ENCODE assay signal across 8 cellular contexts in the genomic region with DNA sequence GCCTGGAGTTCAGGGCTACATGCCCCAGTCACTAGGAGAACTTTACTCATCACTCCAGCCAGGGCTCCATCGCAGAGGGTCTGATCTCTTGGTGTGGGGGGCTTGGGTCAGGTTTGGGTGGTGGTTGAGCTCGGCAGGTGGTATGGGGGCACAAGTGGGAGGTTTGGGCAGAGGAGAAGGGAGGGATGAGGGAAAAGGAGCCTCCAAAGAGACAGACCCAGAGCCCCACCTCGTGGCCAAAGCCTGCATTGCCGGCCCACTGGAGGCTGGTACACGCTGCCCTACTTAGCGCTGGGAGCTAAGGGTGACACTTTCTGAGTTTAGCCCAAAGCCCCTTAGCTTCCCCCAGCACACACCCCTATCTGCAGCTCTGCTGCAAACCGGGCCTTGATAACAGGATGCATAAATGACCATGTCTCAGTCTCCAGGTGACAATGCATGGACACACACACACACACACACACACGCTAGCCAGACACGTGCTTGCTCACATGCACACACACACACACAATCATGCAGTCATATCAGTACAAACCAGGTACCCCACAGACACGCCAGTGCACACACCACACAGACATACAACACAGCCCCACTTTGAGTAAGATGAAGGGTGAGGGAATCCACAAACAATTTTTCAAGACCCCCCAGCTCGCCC. TPM values are rescaled to one million over a fixed set of nuclear protein-coding genes. Genes with fewer than 3 reads are reported as not detected.
DNase-seq lines count a peak whose midpoint lies in the region; ATAC-seq, FAIRE-seq and TF ChIP-seq lines count a peak whose summit lies in the region.

No MANE protein-coding gene starts in this region.

- H3K4me3 ChIP-seq in Peyer's patch = no peak overlapping the region
- H3K4me3 ChIP-seq in pancreas = no peak overlapping the region

- peaks cover 0 to 25% (median 10%) of the 10 kb centered on the region in 4 donors for H3K4me1 ChIP-seq in Peyer's patch
- H3K4me1 ChIP-seq in pancreas = peaks cover 0 to 5% (median 0%) of the 10 kb centered on the region in 3 donors

- FAIRE-seq in frontal cortex (lab: Jason Lieb, UNC) = no peak
- FAIRE-seq in pancreas (lab: Jason Lieb, UNC) = no peak

- DNase-seq in CD1c-positive myeloid dendritic cell (ENCODE audit: extremely low spot score) = peak; percentile 77
- peak; percentile 56 for DNase-seq in HCEC 1CT
- peak; percentile 83 to 94 (median 87) for DNase-seq in Peyer's patch
- peak; percentile 40 for DNase-seq in activated gamma-delta T cell (lab: John Stamatoyannopoulos, UW)
- DNase-seq in frontal cortex (ENCODE audit: low spot score in 2 of 2) = peak; percentile 83
- peak in 5 of 6 donors; percentile 58 to 95 (median 82) for DNase-seq in pancreas
- DNase-seq in type B pancreatic cell (ENCODE audit: extremely low spot score, unreplicated experiment) = peak; percentile 88

- intact Hi-C loops in pancreas (cut with DNase I) = no loop called here

- H3K27me3 ChIP-seq in Peyer's patch = no peaks in the 10 kb centered on the region
- no peaks in the 10 kb centered on the region for H3K27me3 ChIP-seq in pancreas

- ATAC-seq in pancreas (peak; percentile 63 to 83 (median 80)), GM19035 (IDR thresholded peaks at IDR 0.05; ENCODE audit: unreplicated experiment) (no peak)

- no peak for TF ChIP-seq POLR2A in Peyer's patch (IDR thresholded peaks at IDR 0.05)

- no peak overlapping the region for H3K27ac ChIP-seq in Peyer's patch
- no peak overlapping the region for H3K27ac ChIP-seq in pancreas

- WGBS in pancreas, 2 donors = 12 to 13% methylated on average over 11 of the region's 11 CpGs

- no peaks in the 10 kb centered on the region for H3K36me3 Mint-ChIP-seq in type B pancreatic cell

- TF ChIP-seq CTCF in Peyer's patch (IDR thresholded peaks at IDR 0.05) (peak; percentile 77 to 93 (median 89)), pancreas (IDR thresholded peaks at IDR 0.05) (peak; percentile 73 to 85 (median 79)), type B pancreatic cell (conservative IDR thresholded peaks at IDR 0.05) (peak; percentile 89)

- no peaks in the 10 kb centered on the region for H3K9me3 Mint-ChIP-seq in type B pancreatic cell

- peak overlapping the region; percentile 54 for H3K4me3 Mint-ChIP-seq in type B pancreatic cell

- peaks cover 33% of the 10 kb centered on the region for H3K27me3 Mint-ChIP-seq in type B pancreatic cell

- H3K4me1 Mint-ChIP-seq in type B pancreatic cell (ENCODE audit: unreplicated experiment) = peaks cover 37% of the 10 kb centered on the region

- H3K9me3 ChIP-seq in Peyer's patch (no peaks in the 10 kb centered on the region), pancreas (no peaks in the 10 kb centered on the region)

- H3K27ac Mint-ChIP-seq in type B pancreatic cell = peak overlapping the region; percentile 68

- no peaks in the 10 kb centered on the region for H3K36me3 ChIP-seq in Peyer's patch
- H3K36me3 ChIP-seq in pancreas = no peaks in the 10 kb centered on the region

RNA-seq across cellular contexts. Expression of gene LZTS2, which starts 14.7 kb away (rescaled TPM):
- 10 to 100 TPM; 28.0 to 57.4 (median 47.1) TPM for total RNA-seq in Peyer's patch
- 15.5 TPM for total RNA-seq in frontal cortex
- 10 to 100 TPM; 10.5 to 26.5 (median 14.4) TPM for total RNA-seq in pancreas
- polyA plus RNA-seq in pancreas = 10 to 100 TPM; 41.1 to 52.2 TPM
- 50.2 and 86.6 TPM in 2 replicates for total RNA-seq in type B pancreatic cell (ENCODE audit: low replicate concordance)

RNA-seq across cellular contexts. Expression of gene PDZD7, which starts 16.6 kb away (rescaled TPM):
- 10 to 100 TPM in 3 of 4 donors, under 1 TPM in 1; 0.83 to 58.7 (median 51.3) TPM for total RNA-seq in Peyer's patch
- total RNA-seq in frontal cortex = 10.2 TPM
- total RNA-seq in pancreas = under 1 TPM; 0.18 to 0.49 (median 0.27) TPM
- polyA plus RNA-seq in pancreas = under 1 TPM; 0.89 to 0.99 TPM
- total RNA-seq in type B pancreatic cell (ENCODE audit: low replicate concordance) = 1.4 and 2.0 TPM in 2 replicates

RNA-seq across cellular contexts. Expression of gene SFXN3, which starts 16.7 kb away (rescaled TPM):
- total RNA-seq in Peyer's patch (100 to 1,000 TPM; 165 to 772 (median 494) TPM), frontal cortex (45.7 TPM), pancreas (10 to 100 TPM in 5 of 6 donors, 1 to 10 TPM in 1; 8.2 to 33.5 (median 13.8) TPM), type B pancreatic cell (ENCODE audit: low replicate concordance) (15.3 and 25.7 TPM in 2 replicates)
- polyA plus RNA-seq in pancreas = 10 to 100 TPM; 19.2 to 19.3 TPM

RNA-seq across cellular contexts. Expression of gene TWNK, which starts 27.0 kb away (rescaled TPM):
- total RNA-seq in Peyer's patch (10 to 100 TPM in 1 of 4 donors, 1 to 10 TPM in 3; 3.8 to 18.2 (median 4.4) TPM), frontal cortex (6.5 TPM), pancreas (1 to 10 TPM; 1.7 to 5.4 (median 3.8) TPM), type B pancreatic cell (ENCODE audit: low replicate concordance) (11.3 and 19.2 TPM in 2 replicates)
- polyA plus RNA-seq in pancreas = 1 to 10 TPM; 3.1 to 3.2 TPM

RNA-seq across cellular contexts. Expression of gene MRPL43, which starts 27.1 kb away (rescaled TPM):
- total RNA-seq in Peyer's patch = 10 to 100 TPM; 40.5 to 85.5 (median 61.7) TPM
- 35.5 TPM for total RNA-seq in frontal cortex
- 10 to 100 TPM; 31.0 to 49.3 (median 36.2) TPM for total RNA-seq in pancreas
- polyA plus RNA-seq in pancreas = 10 to 100 TPM; 67.7 to 93.5 TPM
- 69.7 and 74.2 TPM in 2 replicates for total RNA-seq in type B pancreatic cell (ENCODE audit: low replicate concordance)
